Comparison of ENCODE assay signal across 8 cellular contexts in genomic region chr14:93115920-93116675, GRCh38. TPM values are rescaled to one million over a fixed set of nuclear protein-coding genes. Genes with fewer than 3 reads are reported as not detected.
DNase-seq lines count a peak whose midpoint lies in the region; ATAC-seq and TF ChIP-seq lines count a peak whose summit lies in the region.

Gene ITPK1 (minus strand): TSS chr14:93115925. CDS start chr14:93115163, 762 bp downstream.

- TF ChIP-seq CTCF in A673 (conservative IDR thresholded peaks at IDR 0.05; ENCODE audit: low read depth, low read length) = no peak; the same call in 1 of the 2 replicates

- CTCF ChIA-PET in A673 (lab: Charles Lee) = interaction anchor here (1.0 kb wide), 1 partner anchor 69 kb away, joined by 6 read pairs; the partner anchor contains the start of genes LYSET and MOAP1
- CTCF ChIA-PET in naive thymus-derived CD4-positive, alpha-beta T cell (lab: Charles Lee) = interaction anchor here (1.0 to 5.7 kb wide), 6 partner anchors 9 to 69 kb away, joined by 3 to 108 read pairs (median 6); partner anchors contain the start of genes LYSET and MOAP1

- peak; percentile 75 for DNase-seq in A673 (ENCODE audit: low spot score)
- peak; percentile 40 for DNase-seq in NCI-H345 treated with DMSO at 0.1 percent for 48 hours (lab: John Stamatoyannopoulos, UW; ENCODE audit: unreplicated experiment)
- DNase-seq in activated T-cell treated with anti-CD3 and anti-CD28 coated beads, Interleukin-2, amount 50 U/mL, for 4 hours = peak; percentile 45
- DNase-seq in fibroblast of gingiva (ENCODE audit: low read depth) = peak; percentile 40
- DNase-seq in naive thymus-derived CD4-positive, alpha-beta T cell = peak; percentile 27 to 74 (median 50)
- DNase-seq in stromal cell of bone marrow (ENCODE audit: low read depth) = peak; percentile 33

- H3K4me1 Mint-ChIP-seq in activated T-cell treated with anti-CD3 and anti-CD28 coated beads, Interleukin-2, amount 50 U/mL, for 4 hours (ENCODE audit: low read depth) = peaks cover 26% of the 10 kb centered on the region
- peaks cover 20 to 34% (median 24%) of the 10 kb centered on the region in 7 donors for H3K4me1 Mint-ChIP-seq in naive thymus-derived CD4-positive, alpha-beta T cell

- no TSS peak for BruUV-seq in A673 (replicated peaks; lab: Mats Ljungman, UMichigan)

- ATAC-seq in GM18502 (IDR thresholded peaks at IDR 0.05; ENCODE audit: poor library complexity, unreplicated experiment) (peak; percentile 54), HG02938 (IDR thresholded peaks at IDR 0.05; ENCODE audit: unreplicated experiment) (peak; percentile 51)
- ATAC-seq in activated T-cell treated with anti-CD3 and anti-CD28 coated beads, Interleukin-2, amount 50 U/mL, for 4 hours = peak; percentile 77
- peak; percentile 68 for ATAC-seq in naive thymus-derived CD4-positive, alpha-beta T cell

- H3K4me1 ChIP-seq in A673 (ENCODE audit: insufficient read depth, low read length, poor library complexity, severe bottlenecking) = peaks cover 14% of the 10 kb centered on the region
- H3K4me1 ChIP-seq in naive thymus-derived CD4-positive, alpha-beta T cell (ENCODE audit: control insufficient read depth in 2 of 2, insufficient read depth in 2 of 2, low read length in 2 of 2) = peaks cover 17 to 22% of the 10 kb centered on the region in 2 donors

- H3K36me3 Mint-ChIP-seq in activated T-cell treated with anti-CD3 and anti-CD28 coated beads, Interleukin-2, amount 50 U/mL, for 4 hours (ENCODE audit: insufficient read depth) = no peaks in the 10 kb centered on the region
- peaks cover 0 to 1% (median 0%) of the 10 kb centered on the region in 5 donors for H3K36me3 Mint-ChIP-seq in naive thymus-derived CD4-positive, alpha-beta T cell

- H3K4me3 Mint-ChIP-seq in activated T-cell treated with anti-CD3 and anti-CD28 coated beads, Interleukin-2, amount 50 U/mL, for 4 hours = peak within 1 kb of the TSS; percentile 85
- peak within 1 kb of the TSS; percentile 67 to 91 (median 84) for H3K4me3 Mint-ChIP-seq in naive thymus-derived CD4-positive, alpha-beta T cell

- peak within 1 kb of the TSS in 8 of 9 donors; percentile 29 to 97 (median 72) for H3K27ac Mint-ChIP-seq in naive thymus-derived CD4-positive, alpha-beta T cell

- no peaks in the 10 kb centered on the region for H3K9me3 ChIP-seq in A673 (ENCODE audit: low read depth, low read length, poor library complexity, severe bottlenecking)
- H3K9me3 ChIP-seq in naive thymus-derived CD4-positive, alpha-beta T cell (ENCODE audit: control insufficient read depth in 2 of 3, low read length in 3 of 3) = no peaks in the 10 kb centered on the region

- POLR2A ChIA-PET in A673 (lab: Charles Lee; ENCODE audit: low non-redundant PET) = no interaction called here
- POLR2A ChIA-PET in naive thymus-derived CD4-positive, alpha-beta T cell (lab: Charles Lee) = interaction anchor here (1.2 to 1.9 kb wide), 2 partner anchors 67 to 69 kb away, joined by 7 to 12 read pairs; partner anchors contain the start of genes LYSET and MOAP1

- no peaks in the 10 kb centered on the region for H3K27me3 ChIP-seq in A673 (replicated peaks; ENCODE audit: insufficient read depth, low read depth, low read length, poor library complexity)
- H3K27me3 ChIP-seq in naive thymus-derived CD4-positive, alpha-beta T cell (ENCODE audit: control insufficient read depth in 2 of 2, insufficient read depth in 2 of 2, low read length in 2 of 2) = no peaks in the 10 kb centered on the region

- intact Hi-C loops in A673 (cut with micrococcal nuclease; ENCODE audit: unreplicated experiment) = no loop called here
- intact Hi-C loops in naive thymus-derived CD4-positive, alpha-beta T cell (cut with micrococcal nuclease) = loop anchor here (1.0 to 5.0 kb wide), 9 partner anchors 68 to 1058 kb away; partner anchors contain the start of genes GON7 (in 2 of the 2), UBR7 (in 2 of the 2), BTBD7 (in 1 of the 2) and GOLGA5 (in 1 of the 2)

- H3K27me3 Mint-ChIP-seq in activated T-cell treated with anti-CD3 and anti-CD28 coated beads, Interleukin-2, amount 50 U/mL, for 4 hours (ENCODE audit: low read depth) = no peaks in the 10 kb centered on the region
- no peaks in the 10 kb centered on the region for H3K27me3 Mint-ChIP-seq in naive thymus-derived CD4-positive, alpha-beta T cell

- peak within 1 kb of the TSS; percentile 80 for H3K4me3 ChIP-seq in A673 (ENCODE audit: low read depth, low read length, poor library complexity, severe bottlenecking)
- H3K4me3 ChIP-seq in naive thymus-derived CD4-positive, alpha-beta T cell (ENCODE audit: low read length) = peak within 1 kb of the TSS; percentile 70

- peak within 1 kb of the TSS; percentile 86 for H3K27ac ChIP-seq in A673 (ENCODE audit: low read depth, low read length, poor library complexity, severe bottlenecking)
- peak within 1 kb of the TSS; percentile 73 for H3K27ac ChIP-seq in naive thymus-derived CD4-positive, alpha-beta T cell (ENCODE audit: low read depth, low read length)

- no peaks in the 10 kb centered on the region for H3K9me3 Mint-ChIP-seq in activated T-cell treated with anti-CD3 and anti-CD28 coated beads, Interleukin-2, amount 50 U/mL, for 4 hours
- no peaks in the 10 kb centered on the region for H3K9me3 Mint-ChIP-seq in naive thymus-derived CD4-positive, alpha-beta T cell

- no peaks in the 10 kb centered on the region for H3K36me3 ChIP-seq in A673 (ENCODE audit: insufficient read depth, low read length, poor library complexity, severe bottlenecking)
- peaks cover 0 to 4% (median 0%) of the 10 kb centered on the region in 3 experiments for H3K36me3 ChIP-seq in naive thymus-derived CD4-positive, alpha-beta T cell (ENCODE audit: control insufficient read depth in 2 of 3, insufficient read depth in 3 of 3, low read length in 3 of 3)

RNA-seq across cellular contexts. Expression of gene ITPK1, which starts in this region (rescaled TPM):
- total RNA-seq in A673 (2021) = 38.5 and 47.0 TPM in 2 replicates
- total RNA-seq in activated T-cell treated with anti-CD3 and anti-CD28 coated beads, Interleukin-2, amount 50 U/mL, for 4 hours = 10 to 100 TPM; 49.4 to 59.7 (median 59.1) TPM
- total RNA-seq in naive thymus-derived CD4-positive, alpha-beta T cell = 10 to 100 TPM; 19.6 to 71.8 (median 27.4) TPM
- 10 to 100 TPM; 10.2 to 16.8 TPM for polyA plus RNA-seq in naive thymus-derived CD4-positive, alpha-beta T cell

Comparison
In these comparisons a context has a peak if more than half of its experiments do, and no peak if none do; other contexts are left out.
1. Peak in every context shown above with its lines: DNase-seq, ATAC-seq, H3K4me3 ChIP-seq and H3K27ac ChIP-seq.